ENCODE assay signal across 1 cellular context in genomic region chr15:90716976-90717821, GRCh38.
TF ChIP-seq lines count a peak whose summit lies in the region.

TSS of gene BLM (plus strand) at chr15:90717346. CDS start at chr15:90747393, 30,047 bp downstream.

TF ChIP-seq in HepG2, 621 proteins besides CTCF, POLR2A, EP300 and RAD21 (continued from another document):
- TF ChIP-seq LCORL (IDR thresholded peaks at IDR 0.05) (no peak), LCORL (CRISPR knock-in tag; IDR thresholded peaks at IDR 0.05) (no peak), ZNF232 (CRISPR knock-in tag; IDR thresholded peaks at IDR 0.05; ENCODE audit: borderline replicate concordance) (peak; percentile 85; the same call in 1 of the 2 replicates), TOPORS (CRISPR knock-in tag; IDR thresholded peaks at IDR 0.05) (peak; percentile 96), CHD4 (IDR thresholded peaks at IDR 0.05; ENCODE audit: borderline replicate concordance, low read length) (no peak), FOXO4 (CRISPR knock-in tag; conservative IDR thresholded peaks at IDR 0.05) (no peak), ESRRA (CRISPR knock-in tag; IDR thresholded peaks at IDR 0.05; ENCODE audit: low read depth) (no peak), ZNF883 (CRISPR knock-in tag; IDR thresholded peaks at IDR 0.05; ENCODE audit: not compliant biosample characterization) (peak; percentile 28), ZNF570 (CRISPR knock-in tag; IDR thresholded peaks at IDR 0.05; ENCODE audit: borderline replicate concordance) (no peak), GATAD2A (CRISPR knock-in tag; IDR thresholded peaks at IDR 0.05) (0 out of 2 replicates have a peak, but pooled peaks have one; percentile 18), ZNF567 (CRISPR knock-in tag; IDR thresholded peaks at IDR 0.05; ENCODE audit: borderline replicate concordance) (0 out of 2 replicates have a peak, but pooled peaks have one; percentile 53), ZNF574 (CRISPR knock-in tag; IDR thresholded peaks at IDR 0.05) (peak; percentile 80), PLSCR1 (CRISPR knock-in tag; IDR thresholded peaks at IDR 0.05; ENCODE audit: borderline replicate concordance) (no peak), ZNF687 (CRISPR knock-in tag; IDR thresholded peaks at IDR 0.05) (peak; percentile 93), PCBP2 (optimal IDR thresholded peaks at IDR 0.05; ENCODE audit: low read depth, low read length, poor library complexity, severe bottlenecking) (no peak), TFAP4 (IDR thresholded peaks at IDR 0.05; ENCODE audit: borderline replicate concordance, low read depth) (no peak; the same call in 1 of the 2 replicates), MTF2 (CRISPR knock-in tag; IDR thresholded peaks at IDR 0.05; ENCODE audit: borderline replicate concordance) (no peak), ZNF792 (CRISPR knock-in tag; IDR thresholded peaks at IDR 0.05) (peak; percentile 59; the same call in 1 of the 2 replicates), HDAC1 (CRISPR knock-in tag; IDR thresholded peaks at IDR 0.05) (peak; percentile 100), PHF20 (CRISPR knock-in tag; IDR thresholded peaks at IDR 0.05) (peak; percentile 78), SAP130 (CRISPR knock-in tag; IDR thresholded peaks at IDR 0.05; ENCODE audit: low read depth) (peak; percentile 100), IRF1 (CRISPR knock-in tag; IDR thresholded peaks at IDR 0.05; ENCODE audit: low read depth) (no peak), NR2F2 (IDR thresholded peaks at IDR 0.05; ENCODE audit: borderline replicate concordance, low read depth) (no peak), TRIM24 (CRISPR knock-in tag; IDR thresholded peaks at IDR 0.05) (no peak), FOXA3 (CRISPR knock-in tag; IDR thresholded peaks at IDR 0.05) (no peak), IKZF4 (CRISPR knock-in tag; IDR thresholded peaks at IDR 0.05; ENCODE audit: borderline replicate concordance, low read depth, not compliant biosample characterization) (peak; percentile 69), POLR2AphosphoS2 (IDR thresholded peaks at IDR 0.05; ENCODE audit: low read depth, low read length) (no peak)
